Comparison of ENCODE assay signal across 25 cellular contexts in the genomic region with DNA sequence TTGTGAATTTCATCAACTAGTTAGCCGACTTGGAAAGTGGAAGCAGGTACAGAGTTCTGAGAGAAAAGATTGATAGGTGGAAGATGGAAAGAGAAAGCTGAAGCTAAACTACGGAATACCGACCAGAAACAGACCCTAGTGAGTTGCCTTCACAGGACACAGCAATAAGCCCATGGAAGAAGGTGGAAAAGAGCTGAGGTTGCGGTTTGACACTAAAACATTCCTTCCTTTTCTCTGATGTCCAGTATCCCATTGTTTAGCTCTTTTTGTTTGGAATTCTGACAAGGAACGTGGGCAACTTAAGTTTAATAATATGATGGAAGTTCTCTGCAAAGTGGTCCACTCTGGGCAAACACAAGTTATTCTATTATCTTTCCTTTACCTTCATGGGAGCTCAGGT.
DNase-seq lines count a peak whose midpoint lies in the region; ATAC-seq, FAIRE-seq and TF ChIP-seq lines count a peak whose summit lies in the region.
"Had no signal": no experiment of that assay in that cellular context is flagged by ENCODE, and none has a peak within 500 bp of the region (broad histone marks: within the 10 kb centered on the region; RNA-seq: fewer than 3 reads in every experiment).

No MANE protein-coding gene starts in this region.

- H3K9ac ChIP-seq in IMR-90 (ENCODE audit: low read depth, low read length), result no peak overlapping the region
- H3K9ac ChIP-seq in K562 (ENCODE audit: insufficient read depth in 1 of 2, low read depth in 2 of 2, low read length in 2 of 2), result no peak overlapping the region
- H3K9ac ChIP-seq: BLaER1 had no signal

- no peak overlapping the region for H3K27ac ChIP-seq in A549
- H3K27ac ChIP-seq in IMR-90 (ENCODE audit: insufficient read depth, low read length), result no peak overlapping the region
- no peak overlapping the region for H3K27ac ChIP-seq in K562 (ENCODE audit: extremely low read depth, low read depth, low read length)
- H3K27ac ChIP-seq: BLaER1 had no signal

- TF ChIP-seq POLR2A in A549 (IDR thresholded peaks at IDR 0.05; ENCODE audit: low read length) (no peak), IMR-90 (IDR thresholded peaks at IDR 0.05; ENCODE audit: low read depth, low read length) (no peak), K562 (conservative IDR thresholded peaks at IDR 0.05) (no peak)

- H3K9me3 ChIP-seq in A549, result no peaks in the 10 kb centered on the region
- no peaks in the 10 kb centered on the region for H3K9me3 ChIP-seq in IMR-90 (ENCODE audit: control insufficient read depth, insufficient read depth, low read length)
- no peaks in the 10 kb centered on the region for H3K9me3 ChIP-seq in K562 (replicated peaks; ENCODE audit: control insufficient read depth, insufficient read depth, low read depth, low read length)
- H3K9me3 ChIP-seq: BE2C, BLaER1 had no signal

- no TSS peak for BruUV-seq in IMR-90 (replicated peaks; lab: Mats Ljungman, UMichigan)
- BruUV-seq in K562 (replicated peaks; lab: Mats Ljungman, UMichigan), result no TSS peak

- TF ChIP-seq CTCF in A549 (IDR thresholded peaks at IDR 0.05), result no peak
- TF ChIP-seq CTCF in IMR-90 (conservative IDR thresholded peaks at IDR 0.05; ENCODE audit: low read depth, low read length), result no peak
- no peak for TF ChIP-seq CTCF in K562 (IDR thresholded peaks at IDR 0.05 in 2 of 3, conservative IDR thresholded peaks at IDR 0.05 in 1 of 3; ENCODE audit: insufficient read depth in 2 of 3, low read depth in 1 of 3, low read length in 3 of 3)

- no peaks in the 10 kb centered on the region for H3K9me1 ChIP-seq in IMR-90 (ENCODE audit: insufficient read depth, low read length)
- H3K9me1 ChIP-seq in K562 (ENCODE audit: control insufficient read depth, insufficient read depth, low read length), result no peaks in the 10 kb centered on the region

- H3K4me3 ChIP-seq in A549 (no peak overlapping the region), IMR-90 (ENCODE audit: insufficient read depth, low read depth, low read length) (no peak overlapping the region), K562 (no peak overlapping the region)
- H3K4me3 ChIP-seq: BLaER1, GM12878 had no signal

- dilution Hi-C loops in IMR-90 (cut with HindIII; ENCODE audit: low sequenced_read_pairs, unreplicated experiment), result no loop called here

- H2AK9ac ChIP-seq in IMR-90 (replicated peaks; ENCODE audit: low read depth, low read length, poor library complexity), result no peak overlapping the region

- no peak overlapping the region for H2BK120ac ChIP-seq in IMR-90 (ENCODE audit: low read depth, low read length)

- H2AFZ ChIP-seq in IMR-90 (replicated peaks; ENCODE audit: low read length, poor library complexity), result no peak overlapping the region
- H2AFZ ChIP-seq in K562 (ENCODE audit: low read depth, low read length), result no peak overlapping the region

- H3K79me1 ChIP-seq in IMR-90 (ENCODE audit: low read depth in 1 of 2, low read length in 2 of 2), result no peaks in the 10 kb centered on the region

- no peaks in the 10 kb centered on the region for H3K79me2 ChIP-seq in K562 (ENCODE audit: control insufficient read depth, insufficient read depth, low read length)

- H2BK20ac ChIP-seq in IMR-90 (ENCODE audit: low read depth, low read length), result no peak overlapping the region

- H3K18ac ChIP-seq in IMR-90 (ENCODE audit: low read depth, low read length), result no peak overlapping the region

- TF ChIP-seq RAD21 in A549 (conservative IDR thresholded peaks at IDR 0.05 in 1 of 2, IDR thresholded peaks at IDR 0.05 in 1 of 2) (no peak), IMR-90 (IDR thresholded peaks at IDR 0.05; ENCODE audit: low read length) (no peak), K562 (CRISPR knock-in tag; conservative IDR thresholded peaks at IDR 0.05 in 1 of 2, IDR thresholded peaks at IDR 0.05 in 1 of 2) (no peak)

- DNase-seq in A549 (ENCODE audit: low read depth in 1 of 2, low spot score in 1 of 2) (no peak), IMR-90 (no peak), K562 (ENCODE audit: extremely low read depth in 1 of 4, low spot score in 3 of 4) (no peak), NCI-H2107 treated with DMSO at 0.1 percent for 48 hours (lab: John Stamatoyannopoulos, UW; ENCODE audit: unreplicated experiment) (no peak), HuH-7 (ENCODE audit: low spot score) (no peak), AML-193 (lab: John Stamatoyannopoulos, UW) (no peak)
- DNase-seq: 8988T; BE2C; C1 segment of cervical spinal cord; CD4-positive, alpha-beta memory T cell; CD4-positive, CD25-positive, alpha-beta regulatory T cell; CD8-positive, alpha-beta memory T cell; COR-L47; DMS 273 treated with DMSO at 0.1 percent for 48 hours; DMS153; DMS53; DMS79; DND-41; EL; GDM1 had no signal

- no peak overlapping the region for H3K23ac ChIP-seq in IMR-90 (ENCODE audit: low read depth, low read length)

- POLR2A ChIA-PET in A549 (lab: Yijun Ruan, JAX) (no interaction called here), IMR-90 (lab: Charles Lee; ENCODE audit: unreplicated experiment) (no interaction called here), K562 (lab: Yijun Ruan, JAX) (interaction anchor here (1.1 to 1.6 kb wide), 2 partner anchors 12 to 17 kb away, joined by 4 to 6 read pairs; no protein-coding TSS in a partner anchor)

- CTCF ChIA-PET in A549 (lab: Yijun Ruan, JAX), result interaction anchor here (0.5 kb wide), 1 partner anchor 233 kb away, joined by 3 read pairs; no protein-coding TSS in a partner anchor
- CTCF ChIA-PET in IMR-90 (lab: Yijun Ruan, JAX), result interaction anchor here (0.6 to 1.0 kb wide), 3 partner anchors 17 to 870 kb away, joined by 3 to 4 read pairs (median 3); no protein-coding TSS in a partner anchor
- CTCF ChIA-PET in K562 (lab: Yijun Ruan, JAX; ENCODE audit: low intra/inter-chr PET ratio), result interaction anchor here (0.6 kb wide), 1 partner anchor 71 kb away, joined by 6 read pairs; no protein-coding TSS in a partner anchor

- no peak overlapping the region for H3K4ac ChIP-seq in IMR-90 (ENCODE audit: low read depth, low read length)

- H3K27me3 ChIP-seq in IMR-90 (ENCODE audit: control insufficient read depth, insufficient read depth, low read length) (no peaks in the 10 kb centered on the region), K562 (ENCODE audit: control insufficient read depth in 2 of 2, insufficient read depth in 2 of 2, low read length in 2 of 2) (no peaks in the 10 kb centered on the region)
- H3K27me3 ChIP-seq: BE2C, BLaER1 had no signal

- in situ Hi-C loops in IMR-90 (cut with MboI; ENCODE audit: low sequenced_read_pairs), result no loop called here
- in situ Hi-C loops in K562 (cut with MboI), result no loop called here

- H4K8ac ChIP-seq in IMR-90 (ENCODE audit: low read depth in 2 of 2, low read length in 2 of 2), result no peak overlapping the region

- no peaks in the 10 kb centered on the region for H3K36me3 ChIP-seq in IMR-90 (ENCODE audit: control insufficient read depth, insufficient read depth, low read length)
- no peaks in the 10 kb centered on the region for H3K36me3 ChIP-seq in K562 (ENCODE audit: control insufficient read depth, insufficient read depth, low read length)
- H3K36me3 ChIP-seq: BE2C, BLaER1 had no signal

- H3K56ac ChIP-seq in IMR-90 (ENCODE audit: extremely low read depth, insufficient read depth, low read length), result no peak overlapping the region

- H4K91ac ChIP-seq in IMR-90 (ENCODE audit: insufficient read depth, low read depth, low read length), result no peak overlapping the region

- no peak overlapping the region for H2BK15ac ChIP-seq in IMR-90 (ENCODE audit: low read depth, low read length)

- FAIRE-seq in A549 (lab: Jason Lieb, UNC) (no peak), K562 (lab: Jason Lieb, UNC) (no peak)
- FAIRE-seq: A204.1, GM12878, GM12892, GM18507 had no signal

- intact Hi-C loops in IMR-90 (cut with micrococcal nuclease) (no loop called here), K562 (cut with micrococcal nuclease) (no loop called here)

- H3K4me2 ChIP-seq in A549 (no peak overlapping the region), IMR-90 (ENCODE audit: low read depth, low read length) (no peak overlapping the region), K562 (ENCODE audit: insufficient read depth, low read length) (no peak overlapping the region)
- H3K4me2 ChIP-seq: BLaER1 had no signal

- H2AK5ac ChIP-seq in IMR-90 (ENCODE audit: low read depth, low read length), result no peak overlapping the region

- H3K4me1 ChIP-seq in A549 (no peaks in the 10 kb centered on the region), IMR-90 (ENCODE audit: control insufficient read depth, insufficient read depth, low read length) (no peaks in the 10 kb centered on the region), K562 (replicated peaks in 1 of 2; ENCODE audit: control insufficient read depth in 2 of 2, insufficient read depth in 2 of 2, low read length in 2 of 2) (no peaks in the 10 kb centered on the region; a peak in 1 of 5 replicates)
- H3K4me1 ChIP-seq: BE2C, BLaER1 had no signal

- H3K14ac ChIP-seq in IMR-90 (replicated peaks; ENCODE audit: low read depth, low read length), result no peak overlapping the region

- WGBS in A549 (ENCODE audit: missing lambda C conversion rate), result 88% methylated on average over 5 of the region's 5 CpGs
- 100% methylated on average over 1 of the region's 5 CpGs; no CpG with 5 or more reads in 1 of the 2 experiments for WGBS in IMR-90 (ENCODE audit: extremely low coverage in 2 of 2, insufficient read length in 1 of 2), 2 experiments
- 70% methylated on average over 5 of the region's 5 CpGs for WGBS in K562 (ENCODE audit: insufficient coverage, low coverage, missing lambda C conversion rate)

- ATAC-seq in A549 (no peak), IMR-90 (ENCODE audit: low read depth) (no peak), K562 (no peak)
- ATAC-seq: GM12878 had no signal

- no peak overlapping the region for H4K5ac ChIP-seq in IMR-90 (ENCODE audit: low read depth, low read length)

- TF ChIP-seq EP300 in A549 (IDR thresholded peaks at IDR 0.05) (no peak), K562 (IDR thresholded peaks at IDR 0.05; ENCODE audit: low read length) (no peak)

- no peak overlapping the region for H2BK5ac ChIP-seq in IMR-90 (ENCODE audit: low read depth, low read length, poor library complexity, severe bottlenecking)

- H4K20me1 ChIP-seq in IMR-90 (ENCODE audit: insufficient read depth, low read length) (no peaks in the 10 kb centered on the region), K562 (replicated peaks; ENCODE audit: control insufficient read depth, insufficient read depth, low read length) (no peaks in the 10 kb centered on the region)
- H4K20me1 ChIP-seq: BLaER1 had no signal

TF ChIP-seq in IMR-90, 13 proteins besides CTCF, POLR2A, EP300 and RAD21 (continues in another document):
- TF ChIP-seq CHD1 (IDR thresholded peaks at IDR 0.05; ENCODE audit: low read depth, low read length) (no peak), MAFK (IDR thresholded peaks at IDR 0.05; ENCODE audit: low read depth, low read length) (peak; percentile 82)

TF ChIP-seq in K562, 482 proteins besides CTCF, POLR2A, EP300 and RAD21 (continues in another document):
- no peak for TF ChIP-seq GATAD2B (IDR thresholded peaks at IDR 0.05; ENCODE audit: borderline replicate concordance)
- no peak for TF ChIP-seq CTBP1 (IDR thresholded peaks at IDR 0.05; ENCODE audit: borderline replicate concordance)
- no peak for TF ChIP-seq ZNF217 (CRISPR knock-in tag; IDR thresholded peaks at IDR 0.05)
- no peak for TF ChIP-seq SP1 (CRISPR knock-in tag; IDR thresholded peaks at IDR 0.05)
- no peak for TF ChIP-seq KLF10 (CRISPR knock-in tag; IDR thresholded peaks at IDR 0.05)

Comparison
In these comparisons a context has a peak if more than half of its experiments do, and no peak if none do; other contexts are left out.
1. Of the 35 proteins assayed by ChIP-seq in both K562 and A549: peak only in K562: none; only in A549: none; in both: MAFK; in neither: 34.